Comparison of ENCODE assay signal across 1 cellular context in genomic region chr6:106475280-106475679, GRCh38.
TF ChIP-seq lines count a peak whose summit lies in the region.

No MANE protein-coding gene starts in this region.

TF ChIP-seq in SK-N-SH, 30 proteins besides CTCF, POLR2A, EP300 and RAD21:
- no peak for TF ChIP-seq EZH2phosphoT487 (IDR thresholded peaks at IDR 0.05; ENCODE audit: borderline replicate concordance, low read depth)
